19 cellular contexts compared by ENCODE assay signal in the genomic region with DNA sequence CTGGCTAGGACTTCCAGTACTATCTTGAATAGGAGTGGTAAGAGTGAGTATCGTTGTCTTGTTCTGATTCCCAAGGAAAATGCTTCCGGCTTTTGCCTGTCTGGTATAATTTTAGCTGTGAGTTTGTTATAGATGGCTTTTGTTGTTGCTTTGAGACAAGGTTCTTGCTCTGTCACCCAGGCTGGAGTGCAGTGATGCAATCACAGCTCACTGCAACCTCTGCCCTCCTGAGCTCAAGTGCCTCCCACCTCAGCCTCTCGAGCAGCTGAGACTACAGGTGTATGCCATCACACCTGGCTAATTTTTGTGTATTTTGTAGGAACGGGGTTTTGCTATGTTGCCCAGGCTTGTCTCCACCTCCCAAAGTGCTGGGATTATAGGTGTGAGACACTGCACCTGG. TPM values are rescaled to one million over a fixed set of nuclear protein-coding genes. Genes with fewer than 3 reads are reported as not detected.
DNase-seq lines count a peak whose midpoint lies in the region; ATAC-seq and TF ChIP-seq lines count a peak whose summit lies in the region.
"Had no signal": no experiment of that assay in that cellular context is flagged by ENCODE, and none has a peak within 500 bp of the region (broad histone marks: within the 10 kb centered on the region; RNA-seq: fewer than 3 reads in every experiment).

No MANE protein-coding gene starts in this region.

- H4K20me1 ChIP-seq in HCT116 (ENCODE audit: insufficient read depth) = no peaks in the 10 kb centered on the region
- H4K20me1 ChIP-seq in neural progenitor cell (ENCODE audit: low read depth) = no peaks in the 10 kb centered on the region

- H3K4me1 ChIP-seq in HCT116 (ENCODE audit: control insufficient read depth in 1 of 2, insufficient read depth in 2 of 2, low read length in 2 of 2) = no peaks in the 10 kb centered on the region
- H3K4me1 ChIP-seq in neural progenitor cell = peaks cover 7% of the 10 kb centered on the region
- H3K4me1 ChIP-seq in ascending aorta = no peaks in the 10 kb centered on the region

- H3K4me3 ChIP-seq in HCT116 (replicated peaks in 1 of 2; ENCODE audit: low read depth in 1 of 2, low read length in 2 of 2) = no peak overlapping the region
- H3K4me3 ChIP-seq in neural progenitor cell = no peak overlapping the region
- no peak overlapping the region for H3K4me3 ChIP-seq in ascending aorta
- H3K4me3 ChIP-seq: GM23248, SK-N-MC had no signal

- H3K4me3 Mint-ChIP-seq in neural progenitor cell (peak overlapping the region; percentile 38), HFFc6 (no peak overlapping the region)
- H3K4me3 Mint-ChIP-seq: T-helper 2 cell treated with Interferon-gamma antibody and Interleukin-4, amounts not matched to agents 5 μg/mL and 100 μg/mL, for 36 hours had no signal

- RAD21 ChIA-PET in HCT116 (lab: Charles Lee; ENCODE audit: low non-redundant PET in 1 of 2, low total read pairs in 2 of 2, uncharacterized antibody in 2 of 2, unreplicated experiment in 2 of 2) = no interaction called here

- TF ChIP-seq CTCF in HCT116 (IDR thresholded peaks at IDR 0.05 in 2 of 3, conservative IDR thresholded peaks at IDR 0.05 in 1 of 3; ENCODE audit: borderline replicate concordance in 1 of 3, insufficient read depth in 1 of 3, low read depth in 2 of 3, low read length in 2 of 3) (no peak), neural progenitor cell (IDR thresholded peaks at IDR 0.05) (no peak), ascending aorta (IDR thresholded peaks at IDR 0.05) (no peak), HFFc6 (IDR thresholded peaks at IDR 0.05) (no peak)

- H3K4me1 Mint-ChIP-seq in neural progenitor cell = no peaks in the 10 kb centered on the region
- H3K4me1 Mint-ChIP-seq in HFFc6 (ENCODE audit: low read depth) = no peaks in the 10 kb centered on the region

- DNase-seq in HCT116 (ENCODE audit: low read depth, low spot score) (no peak), NCI-H1436 treated with DMSO at 0.1 percent for 48 hours (lab: John Stamatoyannopoulos, UW) (peak; percentile 42), NCI-H774 (lab: John Stamatoyannopoulos, UW) (peak; percentile 96), neural progenitor cell (ENCODE audit: low spot score) (no peak), ascending aorta (ENCODE audit: low spot score in 2 of 2) (no peak), NCI-H2081 treated with DMSO at 0.1 percent for 48 hours (lab: John Stamatoyannopoulos, UW) (no peak), HFFc6 (no peak)
- DNase-seq: C1 segment of cervical spinal cord, GDM1, GM23248, HCEC 1CT, MV-4-11, NCI-H2107, NCI-H226, NCI-H524 treated with DMSO at 0.1 percent for 48 hours, SHP77 had no signal

- CTCF ChIA-PET in HCT116 (lab: Charles Lee) = no interaction called here

- no peak for TF ChIP-seq RAD21 in HCT116 (IDR thresholded peaks at IDR 0.05; ENCODE audit: low read depth)

- peaks cover 7% of the 10 kb centered on the region for H3K27me3 Mint-ChIP-seq in neural progenitor cell (ENCODE audit: insufficient read depth, low read depth)
- H3K27me3 Mint-ChIP-seq in HFFc6 (ENCODE audit: insufficient read depth) = peaks cover 11% of the 10 kb centered on the region

- no peak for TF ChIP-seq POLR2A in HCT116 (IDR thresholded peaks at IDR 0.05; ENCODE audit: borderline replicate concordance, extremely low read depth, insufficient read depth, insufficient read length)

- H3K79me2 ChIP-seq in HCT116 (ENCODE audit: insufficient read depth, low read length) (no peaks in the 10 kb centered on the region), neural progenitor cell (ENCODE audit: low read depth) (no peaks in the 10 kb centered on the region)

- H3K9me3 Mint-ChIP-seq in neural progenitor cell (peaks cover 3% of the 10 kb centered on the region), HFFc6 (peaks cover 5% of the 10 kb centered on the region; the same call in 1 of the 2 replicates)

- no peaks in the 10 kb centered on the region for H3K36me3 ChIP-seq in HCT116 (ENCODE audit: control insufficient read depth in 1 of 2, insufficient read depth in 2 of 2, low read length in 2 of 2)
- no peaks in the 10 kb centered on the region for H3K36me3 ChIP-seq in neural progenitor cell
- H3K36me3 ChIP-seq in ascending aorta = no peaks in the 10 kb centered on the region

- H3K36me3 Mint-ChIP-seq in neural progenitor cell (no peaks in the 10 kb centered on the region), HFFc6 (ENCODE audit: low read depth) (no peaks in the 10 kb centered on the region)

- POLR2A ChIA-PET in HCT116 (lab: Charles Lee) = no interaction called here

- H3K4me2 ChIP-seq in HCT116 (ENCODE audit: low read length) (no peak overlapping the region), neural progenitor cell (no peak overlapping the region)
- H3K4me2 ChIP-seq: KMS-11 had no signal

- no TSS peak for BruUV-seq in HCT116 (replicated peaks; lab: Mats Ljungman, UMichigan)

- H3K9ac ChIP-seq in HCT116 (ENCODE audit: low read length) = no peak overlapping the region
- H3K9ac ChIP-seq in neural progenitor cell = no peak overlapping the region
- H3K9ac ChIP-seq: GM23248, KMS-11 had no signal

- no peak for ATAC-seq in HCT116

- H3K27ac Mint-ChIP-seq in neural progenitor cell = no peak overlapping the region
- no peak overlapping the region for H3K27ac Mint-ChIP-seq in HFFc6
- H3K27ac Mint-ChIP-seq: T-helper 2 cell treated with Interferon-gamma antibody and Interleukin-4, amounts not matched to agents 5 μg/mL and 100 μg/mL, for 36 hours had no signal

- no peak overlapping the region for H2AFZ ChIP-seq in HCT116 (ENCODE audit: low read depth, low read length, poor library complexity, severe bottlenecking)
- H2AFZ ChIP-seq in neural progenitor cell (replicated peaks) = no peak overlapping the region
- H2AFZ ChIP-seq: GM23248 had no signal

- intact Hi-C loops in HCT116 (cut with micrococcal nuclease) (no loop called here), ascending aorta (cut with DNase I) (no loop called here)

- H3K27ac ChIP-seq in HCT116 (ENCODE audit: low read depth, low read length) = no peak overlapping the region
- H3K27ac ChIP-seq in neural progenitor cell = no peak overlapping the region
- no peak overlapping the region for H3K27ac ChIP-seq in ascending aorta
- H3K27ac ChIP-seq: GM23248, KMS-11, SK-N-MC had no signal

- peaks cover 10% of the 10 kb centered on the region for H3F3A ChIP-seq in neural progenitor cell (ENCODE audit: low read depth)

- no peaks in the 10 kb centered on the region for H3K9me2 ChIP-seq in HCT116 (ENCODE audit: insufficient read depth)

- H3K27me3 ChIP-seq in HCT116 (ENCODE audit: insufficient read depth, low read length) (no peaks in the 10 kb centered on the region), neural progenitor cell (peaks cover 53% of the 10 kb centered on the region), ascending aorta (no peaks in the 10 kb centered on the region)

- no peaks in the 10 kb centered on the region for H3K9me3 ChIP-seq in HCT116 (ENCODE audit: control insufficient read depth in 1 of 2, insufficient read depth in 1 of 2, low read depth in 1 of 2, low read length in 2 of 2)
- no peaks in the 10 kb centered on the region for H3K9me3 ChIP-seq in neural progenitor cell (ENCODE audit: low read depth)
- peaks cover 0 to 31% of the 10 kb centered on the region in 2 donors for H3K9me3 ChIP-seq in ascending aorta

TF ChIP-seq in HCT116, 20 proteins besides CTCF, POLR2A, EP300 and RAD21:
- TF ChIP-seq, protein P1, sequence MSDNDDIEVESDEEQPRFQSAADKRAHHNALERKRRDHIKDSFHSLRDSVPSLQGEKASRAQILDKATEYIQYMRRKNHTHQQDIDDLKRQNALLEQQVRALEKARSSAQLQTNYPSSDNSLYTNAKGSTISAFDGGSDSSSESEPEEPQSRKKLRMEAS (IDR thresholded peaks at IDR 0.05) = no peak
- 0 out of 2 replicates have a peak, but pooled peaks have one; percentile 10 for TF ChIP-seq CEBPB (IDR thresholded peaks at IDR 0.05; ENCODE audit: low read depth)
TF ChIP-seq in HCT116: peak in this region for 1.

RNA-seq across cellular contexts. Expression of a gene that starts 6.1 kb away (rescaled TPM):
- total RNA-seq in HCT116 (2021; ENCODE audit: unreplicated experiment) (7.6 TPM), neural progenitor cell (ENCODE audit: low replicate concordance) (9.5 and 11.6 TPM in 2 replicates), ascending aorta (4.5 TPM)
- polyA plus RNA-seq in HCT116 (2012) = 1.8 and 2.1 TPM in 2 replicates
- 1 to 10 TPM; 4.6 to 5.2 (median 4.8) TPM for total RNA-seq in HFFc6 (2021; fragmentation: NEBNext Ultra II Directional; extraction: Animal tissue kit (Norgen Biotek cat#: 25700))

RNA-seq across cellular contexts. Expression of a gene that starts 33.9 kb away (rescaled TPM):
- total RNA-seq in HCT116 (2021; ENCODE audit: unreplicated experiment) = 43.1 TPM
- 2.9 and 5.0 TPM in 2 replicates for polyA plus RNA-seq in HCT116 (2012)
- 47.5 and 52.7 TPM in 2 replicates for total RNA-seq in neural progenitor cell (ENCODE audit: low replicate concordance)
- total RNA-seq in ascending aorta = 56.5 TPM
- total RNA-seq in HFFc6 (2021; fragmentation: NEBNext Ultra II Directional; extraction: Animal tissue kit (Norgen Biotek cat#: 25700)) = 10 to 100 TPM; 17.3 to 39.5 (median 22.2) TPM

RNA-seq across cellular contexts. Expression of a gene that starts 36.9 kb away (rescaled TPM):
- total RNA-seq in HCT116 (2021; ENCODE audit: unreplicated experiment) = 6.3 TPM
- 3.1 and 3.7 TPM in 2 replicates for polyA plus RNA-seq in HCT116 (2012)
- 11.6 and 15.5 TPM in 2 replicates for total RNA-seq in neural progenitor cell (ENCODE audit: low replicate concordance)
- 5.9 TPM for total RNA-seq in ascending aorta
- 1 to 10 TPM; 7.1 to 8.1 (median 7.7) TPM for total RNA-seq in HFFc6 (2021; fragmentation: NEBNext Ultra II Directional; extraction: Animal tissue kit (Norgen Biotek cat#: 25700))

RNA-seq across cellular contexts. Expression of a gene that starts 49.2 kb away (rescaled TPM):
- total RNA-seq in HCT116 (2021; ENCODE audit: unreplicated experiment) (3.9 TPM), neural progenitor cell (ENCODE audit: low replicate concordance) (10.7 and 23.4 TPM in 2 replicates), ascending aorta (1.8 TPM)
- 8.1 and 9.9 TPM in 2 replicates for polyA plus RNA-seq in HCT116 (2012)
- total RNA-seq in HFFc6 (2021; fragmentation: NEBNext Ultra II Directional; extraction: Animal tissue kit (Norgen Biotek cat#: 25700)) = 1 to 10 TPM; 7.3 to 8.5 (median 8.2) TPM

RNA-seq across cellular contexts. Expression of a gene that starts 49.2 kb away (rescaled TPM):
- total RNA-seq in HCT116 (2021; ENCODE audit: unreplicated experiment) = 1.4 TPM
- polyA plus RNA-seq in HCT116 (2012) = 1.1 and 1.8 TPM in 2 replicates
- total RNA-seq in neural progenitor cell (ENCODE audit: low replicate concordance) = 2.7 and 2.9 TPM in 2 replicates
- not detected for total RNA-seq in ascending aorta
- total RNA-seq in HFFc6 (2021; fragmentation: NEBNext Ultra II Directional; extraction: Animal tissue kit (Norgen Biotek cat#: 25700)) = 1 to 10 TPM; 1.5 to 2.9 (median 1.7) TPM

Comparison
In these comparisons a context has a peak if more than half of its experiments do, and no peak if none do; other contexts are left out.
1. DNase-seq: peak in NCI-H1436 treated with DMSO at 0.1 percent for 48 hours (single experiment) and NCI-H774 (single experiment); none in HCT116 (single experiment), neural progenitor cell (single experiment), ascending aorta (0 of 2), NCI-H2081 treated with DMSO at 0.1 percent for 48 hours (single experiment) and HFFc6 (single experiment).